Comparison of ENCODE assay signal across 8 cellular contexts in the genomic region with DNA sequence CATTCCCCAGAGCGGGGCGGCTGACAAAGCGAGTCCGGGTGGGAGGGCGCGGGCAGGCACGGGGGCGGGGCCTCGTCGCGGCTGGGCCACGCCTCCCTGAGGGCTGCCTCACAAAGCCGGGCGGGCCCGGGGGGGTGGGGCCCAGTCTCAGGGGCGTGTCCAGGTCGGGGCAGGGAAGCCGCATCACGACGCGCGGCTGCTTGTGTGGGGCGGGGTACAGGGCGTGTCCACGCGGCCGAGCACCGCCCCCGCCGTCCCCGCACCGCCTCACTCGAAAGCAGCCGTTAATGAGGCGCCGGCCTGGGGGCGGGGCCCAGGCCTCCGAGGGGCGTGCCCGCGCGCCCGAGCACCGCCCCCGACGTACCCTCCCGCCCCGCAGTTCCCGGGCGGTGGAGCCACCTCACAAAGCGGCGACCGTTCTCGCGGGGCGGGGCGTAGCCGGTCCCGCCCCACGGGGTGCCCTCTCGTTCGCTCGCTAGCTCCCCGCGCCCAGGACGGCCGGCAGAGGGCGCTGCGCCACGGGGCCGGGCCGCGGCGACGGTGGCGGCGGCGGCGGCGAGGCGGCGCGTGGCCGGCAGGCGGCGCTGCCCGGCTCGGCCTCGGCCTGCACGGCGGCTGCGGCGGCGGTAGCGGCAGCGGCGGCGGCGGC. TPM values are rescaled to one million over a fixed set of nuclear protein-coding genes. Genes with fewer than 3 reads are reported as not detected.
A peak's percentile ranks its signal among the peaks of the same experiment; 100 is the strongest.
DNase-seq lines count a peak whose midpoint lies in the region; ATAC-seq and TF ChIP-seq lines count a peak whose summit lies in the region.

TSS of gene CARM1 (plus strand) at position 599 of the 649 bp plus-strand sequence. CDS start 150 bp downstream, outside the sequence.

- no peak for TF ChIP-seq CTCF in colonic mucosa (IDR thresholded peaks at IDR 0.05)

- peak within 1 kb of the TSS; percentile 75 for H3K27ac ChIP-seq in colonic mucosa

- H3K9me3 Mint-ChIP-seq in activated CD4-positive, alpha-beta T cell treated with anti-CD3 and anti-CD28 coated beads, Interleukin-2, amount 10 ng/mL, durations not matched to agents 24 days and 14 days: no peaks in the 10 kb centered on the region

- peak within 1 kb of the TSS; percentile 96 for H3K27ac Mint-ChIP-seq in activated CD4-positive, alpha-beta T cell treated with anti-CD3 and anti-CD28 coated beads, Interleukin-2, amount 10 ng/mL, durations not matched to agents 24 days and 14 days

- ATAC-seq in GM19351 (IDR thresholded peaks at IDR 0.05; ENCODE audit: unreplicated experiment): peak; percentile 62
- ATAC-seq in HG03520 (IDR thresholded peaks at IDR 0.05; ENCODE audit: unreplicated experiment): peak; percentile 67

- DNase-seq in C1 segment of cervical spinal cord (lab: John Stamatoyannopoulos, UW): peak; percentile 90 to 100 (median 98)
- DNase-seq in NCI-H526 treated with DMSO at 0.1 percent for 48 hours (lab: John Stamatoyannopoulos, UW): peak; percentile 83
- DNase-seq in activated CD4-positive, alpha-beta T cell treated with anti-CD3 and anti-CD28 coated beads, Interleukin-2, amount 10 ng/mL, durations not matched to agents 24 days and 14 days: peak; percentile 100
- DNase-seq in colonic mucosa: peak; percentile 100
- DNase-seq in left kidney (ENCODE audit: low read depth, low spot score): peak; percentile 99
- DNase-seq in stimulated activated CD4-positive, alpha-beta T cell treated with anti-CD3 and anti-CD28 coated beads, Interleukin-1b, Interleukin-23, amount 100 ng/mL, for 48 hours: peak; percentile 99

- peaks cover 8% of the 10 kb centered on the region for H3K36me3 Mint-ChIP-seq in activated CD4-positive, alpha-beta T cell treated with anti-CD3 and anti-CD28 coated beads, Interleukin-2, amount 10 ng/mL, durations not matched to agents 24 days and 14 days (ENCODE audit: low read depth)

- no peaks in the 10 kb centered on the region for H3K27me3 Mint-ChIP-seq in activated CD4-positive, alpha-beta T cell treated with anti-CD3 and anti-CD28 coated beads, Interleukin-2, amount 10 ng/mL, durations not matched to agents 24 days and 14 days

- peak within 1 kb of the TSS; percentile 71 to 81 for H3K9ac ChIP-seq in colonic mucosa (ENCODE audit: low read depth in 2 of 2, low read length in 2 of 2)

- H3K4me1 Mint-ChIP-seq in activated CD4-positive, alpha-beta T cell treated with anti-CD3 and anti-CD28 coated beads, Interleukin-2, amount 10 ng/mL, durations not matched to agents 24 days and 14 days: peaks cover 30% of the 10 kb centered on the region

- peak within 1 kb of the TSS; percentile 93 for H3K4me3 Mint-ChIP-seq in activated CD4-positive, alpha-beta T cell treated with anti-CD3 and anti-CD28 coated beads, Interleukin-2, amount 10 ng/mL, durations not matched to agents 24 days and 14 days

- no peaks in the 10 kb centered on the region for H3K4me1 ChIP-seq in colonic mucosa

- no peaks in the 10 kb centered on the region for H3K36me3 ChIP-seq in colonic mucosa

- peak within 1 kb of the TSS; percentile 65 for H3K4me3 ChIP-seq in colonic mucosa

- no peaks in the 10 kb centered on the region for H3K27me3 ChIP-seq in colonic mucosa

- intact Hi-C loops in activated CD4-positive, alpha-beta T cell treated with anti-CD3 and anti-CD28 coated beads, Interleukin-2, amount 10 ng/mL, durations not matched to agents 24 days and 14 days (cut with micrococcal nuclease): loop anchor here (1.0 to 10.0 kb wide), 3 partner anchors 36 to 306 kb away; partner anchors contain the start of genes CDKN2D, KRI1 and SMARCA4
- intact Hi-C loops in colonic mucosa (cut with DNase I): loop anchor here (5.0 kb wide), 1 partner anchor 56 kb away; the partner anchor contains the start of genes TIMM29 and YIPF2

- no peaks in the 10 kb centered on the region for H3K9me3 ChIP-seq in colonic mucosa

RNA-seq across cellular contexts. Expression of gene CARM1, which starts in this region (rescaled TPM):
- 92.4 and 93.7 TPM in 2 replicates for total RNA-seq in activated CD4-positive, alpha-beta T cell treated with anti-CD3 and anti-CD28 coated beads, Interleukin-2, amount 10 ng/mL, durations not matched to agents 24 days and 14 days
- 10 to 100 TPM; 53.3 to 75.9 TPM for total RNA-seq in colonic mucosa

Comparison
In these comparisons a context has a peak if more than half of its experiments do, and no peak if none do; other contexts are left out.
1. Peak in every context shown above with its lines: DNase-seq, ATAC-seq, H3K4me3 ChIP-seq and H3K27ac ChIP-seq.